In the genomic region with DNA sequence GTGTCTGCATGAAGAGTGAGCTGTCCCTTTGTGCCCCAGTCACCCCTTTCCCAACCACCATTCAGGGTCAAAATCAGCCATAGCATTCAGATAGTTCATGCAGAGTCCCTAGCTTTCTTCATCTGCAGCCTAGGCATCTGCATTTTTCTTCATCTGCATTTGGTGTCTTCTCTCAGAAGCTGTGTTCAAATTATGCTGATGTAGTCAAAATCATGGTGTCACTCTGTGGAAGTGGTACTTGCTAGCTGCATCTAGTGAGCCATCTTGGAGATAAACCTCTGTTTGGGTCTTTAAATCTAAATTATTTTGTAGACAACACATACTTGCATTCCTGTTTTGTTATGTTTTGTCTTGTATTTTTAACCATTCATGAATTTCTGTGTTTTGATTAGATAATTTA, we compare ENCODE assay signal across 28 cellular contexts.
"Had no signal": no experiment of that assay in that cellular context is flagged by ENCODE, and none has a peak within 500 bp of the region (broad histone marks: within the 10 kb centered on the region; RNA-seq: fewer than 3 reads in every experiment).

No MANE protein-coding gene starts in this region.

- H3K4me1 ChIP-seq: colonic mucosa, esophagus muscularis mucosa, esophagus squamous epithelium, foreskin keratinocyte, gastrocnemius medialis, gastroesophageal sphincter, heart left ventricle, heart right ventricle had no signal

- H3K4me3 ChIP-seq: colonic mucosa, coronary artery, dorsolateral prefrontal cortex, esophagus muscularis mucosa, esophagus squamous epithelium, gastrocnemius medialis, gastroesophageal sphincter, heart left ventricle, heart right ventricle had no signal

- H3K27me3 ChIP-seq: colonic mucosa, dorsolateral prefrontal cortex, esophagus muscularis mucosa, esophagus squamous epithelium, foreskin keratinocyte, gastrocnemius medialis, gastroesophageal sphincter, heart left ventricle, heart right ventricle had no signal

- FAIRE-seq: colon, endometrium, endothelial cell of umbilical vein, frontal cortex had no signal

- H3K36me3 ChIP-seq: colonic mucosa, esophagus muscularis mucosa, esophagus squamous epithelium, gastrocnemius medialis, gastroesophageal sphincter, heart left ventricle, heart right ventricle had no signal

- H3K9me3 ChIP-seq: colonic mucosa, esophagus muscularis mucosa, esophagus squamous epithelium, gastrocnemius medialis, gastroesophageal sphincter, heart left ventricle, heart right ventricle had no signal

- H3K27ac ChIP-seq: colonic mucosa, coronary artery, dorsolateral prefrontal cortex, epithelial cell of prostate, esophagus muscularis mucosa, esophagus squamous epithelium, foreskin keratinocyte, gastrocnemius medialis, gastroesophageal sphincter, heart left ventricle, heart right ventricle had no signal

- DNase-seq: colonic mucosa; cortex of kidney; dermis blood vessel endothelial cell; dorsolateral prefrontal cortex; effector CD4-positive, alpha-beta T cell; effector CD8-positive, alpha-beta T cell; effector memory CD4-positive, alpha-beta T cell; effector memory CD8-positive, alpha-beta T cell; endodermal cell; erythroblast; esophagus squamous epithelium; foreskin fibroblast; foreskin keratinocyte; foreskin melanocyte; gastrocnemius medialis; glutamatergic neuron; head of caudate nucleus; heart left ventricle; heart right ventricle had no signal

- ATAC-seq: effector memory CD8-positive, alpha-beta T cell; esophagus mucosa; foreskin keratinocyte; gastrocnemius medialis; gastroesophageal sphincter; heart left ventricle; heart right ventricle had no signal
